In the genomic region with DNA sequence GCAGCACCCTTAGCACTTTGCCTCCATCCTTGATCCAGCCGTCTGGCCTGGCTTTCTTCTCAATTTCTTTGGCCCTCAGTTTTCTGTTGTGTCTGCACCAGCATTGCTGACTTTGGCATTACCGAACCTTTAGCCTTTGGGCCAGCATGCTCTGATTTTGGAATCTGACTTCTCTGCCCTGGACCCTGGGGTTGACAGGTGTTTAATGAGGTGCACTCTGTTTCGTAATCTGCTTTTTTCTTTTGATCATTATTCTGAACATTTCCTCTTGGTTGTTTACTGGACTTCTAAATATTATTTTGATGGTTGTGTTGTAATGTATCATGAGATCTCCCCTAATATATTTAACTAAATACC, we compare ENCODE assay signal across 21 cellular contexts.
DNase-seq lines count a peak whose midpoint lies in the region; ATAC-seq, FAIRE-seq and TF ChIP-seq lines count a peak whose summit lies in the region.
"Had no signal": no experiment of that assay in that cellular context is flagged by ENCODE, and none has a peak within 500 bp of the region (broad histone marks: within the 10 kb centered on the region; RNA-seq: fewer than 3 reads in every experiment).

No MANE protein-coding gene starts in this region.

- no peak for FAIRE-seq in keratinocyte (lab: Jason Lieb, UNC)

- no peaks in the 10 kb centered on the region for H3K9me3 Mint-ChIP-seq in T-helper 2 cell treated with Interferon-gamma antibody and Interleukin-4, amounts not matched to agents 5 μg/mL and 100 μg/mL, for 36 hours
- no peaks in the 10 kb centered on the region for H3K9me3 Mint-ChIP-seq in stimulated activated memory B cell treated with anti-CD40 and anti-IgM and Interleukin-4, amounts not matched to agents 10 μg/mL and 1 μg/mL and 100 μg/mL, for 72 hours
- H3K9me3 Mint-ChIP-seq: brain, CD14-positive monocyte, H9, nephron progenitor cell had no signal

- no peaks in the 10 kb centered on the region for H3K9me1 ChIP-seq in keratinocyte (ENCODE audit: control insufficient read depth, extremely low read depth, insufficient read depth, low read length)

- H3K27me3 ChIP-seq in OCI-LY3 (ENCODE audit: low read depth, low read length) (no peaks in the 10 kb centered on the region), keratinocyte (ENCODE audit: control insufficient read depth, extremely low read depth, insufficient read depth, low read length) (no peaks in the 10 kb centered on the region)
- H3K27me3 ChIP-seq: MG63, Peyer's patch had no signal

- no peaks in the 10 kb centered on the region for H3K36me3 Mint-ChIP-seq in T-helper 2 cell treated with Interferon-gamma antibody and Interleukin-4, amounts not matched to agents 5 μg/mL and 100 μg/mL, for 36 hours (ENCODE audit: low read depth)
- H3K36me3 Mint-ChIP-seq in stimulated activated memory B cell treated with anti-CD40 and anti-IgM and Interleukin-4, amounts not matched to agents 10 μg/mL and 1 μg/mL and 100 μg/mL, for 72 hours = no peaks in the 10 kb centered on the region
- H3K36me3 Mint-ChIP-seq: brain, CD14-positive monocyte had no signal

- H3K27ac ChIP-seq in OCI-LY3 (ENCODE audit: low read length) (peak overlapping the region; percentile 100), keratinocyte (ENCODE audit: control insufficient read depth, insufficient read depth, low read length) (no peak overlapping the region)

- H3K9me3 ChIP-seq in OCI-LY3 (ENCODE audit: insufficient read depth, low read length) (no peaks in the 10 kb centered on the region), keratinocyte (ENCODE audit: control insufficient read depth, low read depth, low read length) (no peaks in the 10 kb centered on the region)
- H3K9me3 ChIP-seq: MG63, Peyer's patch had no signal

- H3K79me2 ChIP-seq in OCI-LY3 (ENCODE audit: low read length) (peaks cover 3% of the 10 kb centered on the region; the same call in 1 of the 2 replicates), keratinocyte (ENCODE audit: control insufficient read depth, insufficient read depth, low read length) (no peaks in the 10 kb centered on the region)

- H3K4me3 ChIP-seq in OCI-LY3 (ENCODE audit: low read length) (peak overlapping the region; percentile 53; the same call in 1 of the 2 replicates), keratinocyte (ENCODE audit: control insufficient read depth in 2 of 3, extremely low read depth in 1 of 3, insufficient read depth in 2 of 3, low read depth in 1 of 3, low read length in 3 of 3) (no peak overlapping the region)
- H3K4me3 ChIP-seq: MG63, Peyer's patch had no signal

- H3K4me1 ChIP-seq in OCI-LY3 (ENCODE audit: low read length) (peaks cover 70% of the 10 kb centered on the region), keratinocyte (ENCODE audit: control insufficient read depth, extremely low read depth, insufficient read depth, low read length) (peaks cover 10% of the 10 kb centered on the region)

- H2AFZ ChIP-seq in OCI-LY3 (ENCODE audit: low read depth, low read length) = no peak overlapping the region
- peak overlapping the region; percentile 47 for H2AFZ ChIP-seq in keratinocyte (ENCODE audit: control insufficient read depth, low read length)

- H3K4me3 Mint-ChIP-seq in T-helper 2 cell treated with Interferon-gamma antibody and Interleukin-4, amounts not matched to agents 5 μg/mL and 100 μg/mL, for 36 hours = no peak overlapping the region
- no peak overlapping the region for H3K4me3 Mint-ChIP-seq in stimulated activated memory B cell treated with anti-CD40 and anti-IgM and Interleukin-4, amounts not matched to agents 10 μg/mL and 1 μg/mL and 100 μg/mL, for 72 hours
- H3K4me3 Mint-ChIP-seq: CD14-positive monocyte, H9, nephron progenitor cell had no signal

- H3K27ac Mint-ChIP-seq in T-helper 2 cell treated with Interferon-gamma antibody and Interleukin-4, amounts not matched to agents 5 μg/mL and 100 μg/mL, for 36 hours = peak overlapping the region; percentile 12
- peak overlapping the region; percentile 92 for H3K27ac Mint-ChIP-seq in stimulated activated memory B cell treated with anti-CD40 and anti-IgM and Interleukin-4, amounts not matched to agents 10 μg/mL and 1 μg/mL and 100 μg/mL, for 72 hours
- H3K27ac Mint-ChIP-seq: brain, H9 had no signal

- peak overlapping the region; percentile 74 for H3K9ac ChIP-seq in OCI-LY3 (ENCODE audit: low read length)
- H3K9ac ChIP-seq in keratinocyte (ENCODE audit: control insufficient read depth, extremely low read depth, insufficient read depth, low read length) = no peak overlapping the region

- ATAC-seq in stimulated activated memory B cell treated with anti-CD40 and anti-IgM and Interleukin-4, amounts not matched to agents 10 μg/mL and 1 μg/mL and 100 μg/mL, for 72 hours = no peak
- ATAC-seq: SK-N-SH treated with all-trans-retinoic acid at 6 μM for 48 hours had no signal

- H3K4me1 Mint-ChIP-seq in T-helper 2 cell treated with Interferon-gamma antibody and Interleukin-4, amounts not matched to agents 5 μg/mL and 100 μg/mL, for 36 hours (ENCODE audit: low read depth) = peaks cover 29% of the 10 kb centered on the region
- peaks cover 46% of the 10 kb centered on the region for H3K4me1 Mint-ChIP-seq in stimulated activated memory B cell treated with anti-CD40 and anti-IgM and Interleukin-4, amounts not matched to agents 10 μg/mL and 1 μg/mL and 100 μg/mL, for 72 hours

- dilution Hi-C loops in keratinocyte (cut with MboI; ENCODE audit: extremely low pct_ligation_motif_present, low sequenced_read_pairs) = no loop called here

- H3K4me2 ChIP-seq in OCI-LY3 (ENCODE audit: low read length) (peak overlapping the region; percentile 71), keratinocyte (ENCODE audit: control insufficient read depth, extremely low read depth, insufficient read depth, low read depth, low read length) (no peak overlapping the region)

- DNase-seq in T-helper 2 cell treated with Interferon-gamma antibody and Interleukin-4, amounts not matched to agents 5 μg/mL and 100 μg/mL, for 36 hours (ENCODE audit: low spot score) = no peak
- no peak for DNase-seq in T-helper 2 cell
- no peak for DNase-seq in keratinocyte (ENCODE audit: low read depth, low spot score)
- no peak for DNase-seq in stimulated activated CD4-positive, alpha-beta T cell treated with anti-CD3 and anti-CD28 coated beads, Interleukin-15, amount 100 ng/mL, for 24 hours
- no peak for DNase-seq in NCI-H1105 (lab: John Stamatoyannopoulos, UW)
- DNase-seq in hepatic stellate cell (ENCODE audit: low spot score) = no peak
- DNase-seq: 8988T; activated naive CD4-positive, alpha-beta T cell treated with anti-CD3 and anti-CD28 coated beads, Interleukin-2, amount 50 U/mL, for 16 hours; DND-41; H9; MG63; NCI-H1930; NCI-H524 treated with DMSO at 0.1 percent for 48 hours; nephron progenitor cell; Peyer's patch; retina had no signal

- H3K36me3 ChIP-seq in OCI-LY3 (replicated peaks; ENCODE audit: low read depth, low read length) (no peaks in the 10 kb centered on the region), keratinocyte (ENCODE audit: control insufficient read depth in 2 of 2, extremely low read depth in 1 of 2, insufficient read depth in 2 of 2, low read length in 2 of 2) (no peaks in the 10 kb centered on the region)
- H3K36me3 ChIP-seq: MG63, Peyer's patch had no signal

- no peaks in the 10 kb centered on the region for H4K20me1 ChIP-seq in OCI-LY3 (ENCODE audit: insufficient read depth, low read length)
- H4K20me1 ChIP-seq in keratinocyte (ENCODE audit: control insufficient read depth, extremely low read depth, insufficient read depth, low read length) = no peaks in the 10 kb centered on the region

- no peaks in the 10 kb centered on the region for H3K27me3 Mint-ChIP-seq in T-helper 2 cell treated with Interferon-gamma antibody and Interleukin-4, amounts not matched to agents 5 μg/mL and 100 μg/mL, for 36 hours (ENCODE audit: low read depth)
- H3K27me3 Mint-ChIP-seq in stimulated activated memory B cell treated with anti-CD40 and anti-IgM and Interleukin-4, amounts not matched to agents 10 μg/mL and 1 μg/mL and 100 μg/mL, for 72 hours = no peaks in the 10 kb centered on the region
- H3K27me3 Mint-ChIP-seq: brain had no signal

- TF ChIP-seq CTCF in OCI-LY3 (IDR thresholded peaks at IDR 0.05; ENCODE audit: low read depth, low read length) (no peak), keratinocyte (optimal IDR thresholded peaks at IDR 0.05 in 1 of 3, IDR thresholded peaks at IDR 0.05 in 1 of 3, conservative IDR thresholded peaks at IDR 0.05 in 1 of 3; ENCODE audit: extremely low read depth in 1 of 3, insufficient read depth in 2 of 3, low read length in 3 of 3) (no peak)
